In genomic region chr1:226187380-226187779, GRCh38 we compare ENCODE assay signal across 9 cellular contexts. TPM values are rescaled to one million over a fixed set of nuclear protein-coding genes. Genes with fewer than 3 reads are reported as not detected.
DNase-seq lines count a peak whose midpoint lies in the region; ATAC-seq, FAIRE-seq and TF ChIP-seq lines count a peak whose summit lies in the region.
"Had no signal": no experiment of that assay in that cellular context is flagged by ENCODE, and none has a peak within 500 bp of the region (broad histone marks: within the 10 kb centered on the region; RNA-seq: fewer than 3 reads in every experiment).

No MANE protein-coding gene starts in this region.

- H3K36me3 ChIP-seq in OCI-LY3 (replicated peaks; ENCODE audit: low read depth, low read length) (no peaks in the 10 kb centered on the region), endothelial cell of umbilical vein (ENCODE audit: control insufficient read depth in 2 of 2, extremely low read depth in 1 of 2, insufficient read depth in 2 of 2, low read length in 2 of 2) (peaks cover 0 to under 1% of the 10 kb centered on the region in 2 experiments), parathyroid adenoma (ENCODE audit: control insufficient read depth, insufficient read depth, low read length) (no peaks in the 10 kb centered on the region)

- H3K36me3 Mint-ChIP-seq in Calu3 (ENCODE audit: insufficient read depth, unreplicated experiment), result peaks cover 37% of the 10 kb centered on the region

- H3K9ac ChIP-seq in OCI-LY3 (ENCODE audit: low read length) (peak overlapping the region; percentile 88), endothelial cell of umbilical vein (replicated peaks; ENCODE audit: extremely low read depth, insufficient read depth, low read length) (no peak overlapping the region), parathyroid adenoma (no peak overlapping the region)

- H4K20me1 ChIP-seq in OCI-LY3 (ENCODE audit: insufficient read depth, low read length) (peaks cover 24% of the 10 kb centered on the region), endothelial cell of umbilical vein (replicated peaks; ENCODE audit: control insufficient read depth, extremely low read depth, insufficient read depth, low read length) (no peaks in the 10 kb centered on the region)

- no peaks in the 10 kb centered on the region for H3K9me1 ChIP-seq in endothelial cell of umbilical vein (replicated peaks; ENCODE audit: control insufficient read depth, extremely low read depth, insufficient read depth, low read length)

- H3K4me2 ChIP-seq in OCI-LY3 (ENCODE audit: low read length), result peak overlapping the region; percentile 93
- peak overlapping the region; percentile 67 for H3K4me2 ChIP-seq in endothelial cell of umbilical vein (ENCODE audit: insufficient read depth, low read length)
- peak overlapping the region; percentile 95 for H3K4me2 ChIP-seq in parathyroid adenoma (ENCODE audit: low read length)

- H3K27ac Mint-ChIP-seq in Calu3 (ENCODE audit: unreplicated experiment), result peak overlapping the region; percentile 64

- ATAC-seq in HG02938 (IDR thresholded peaks at IDR 0.05; ENCODE audit: unreplicated experiment) (no peak), HG02571 (IDR thresholded peaks at IDR 0.05; ENCODE audit: unreplicated experiment) (no peak)

- intact Hi-C loops in Calu3 (cut with micrococcal nuclease; ENCODE audit: unreplicated experiment), result loop anchor here (10.0 kb wide), 1 partner anchor 123 kb away; the partner anchor contains the start of gene H3-3A
- intact Hi-C loops in endothelial cell of umbilical vein (cut with micrococcal nuclease), result loop anchor here (5.0 kb wide), 2 partner anchors 125 to 190 kb away; partner anchors contain the start of genes H3-3A and SDE2

- peak overlapping the region; percentile 84 for H3K4me3 Mint-ChIP-seq in Calu3 (ENCODE audit: low read depth, unreplicated experiment)

- peak overlapping the region; percentile 85 for H3K4me3 ChIP-seq in OCI-LY3 (ENCODE audit: low read length)
- H3K4me3 ChIP-seq in endothelial cell of umbilical vein (replicated peaks in 1 of 3; ENCODE audit: insufficient read depth in 1 of 3, low read depth in 1 of 3, low read length in 3 of 3), result peak overlapping the region in 2 of 3 experiments; percentile 70 to 93
- H3K4me3 ChIP-seq in parathyroid adenoma (ENCODE audit: low read depth, low read length), result peak overlapping the region; percentile 93

- no peak overlapping the region for H3K27ac ChIP-seq in OCI-LY3 (ENCODE audit: low read length)
- no peak overlapping the region for H3K27ac ChIP-seq in endothelial cell of umbilical vein (ENCODE audit: insufficient read depth, low read depth, low read length)
- peak overlapping the region; percentile 91 for H3K27ac ChIP-seq in parathyroid adenoma

- dilution Hi-C loops in endothelial cell of umbilical vein (cut with MboI; ENCODE audit: extremely low pct_ligation_motif_present, low sequenced_read_pairs), result no loop called here

- H3K27me3 ChIP-seq in OCI-LY3 (ENCODE audit: low read depth, low read length), result no peaks in the 10 kb centered on the region
- no peaks in the 10 kb centered on the region for H3K27me3 ChIP-seq in endothelial cell of umbilical vein (ENCODE audit: control insufficient read depth in 2 of 2, insufficient read depth in 2 of 2, low read length in 2 of 2)
- H3K27me3 ChIP-seq in parathyroid adenoma (ENCODE audit: control insufficient read depth, insufficient read depth, low read length), result no peaks in the 10 kb centered on the region

- H2AFZ ChIP-seq in OCI-LY3 (ENCODE audit: low read depth, low read length), result no peak overlapping the region
- H2AFZ ChIP-seq in endothelial cell of umbilical vein (ENCODE audit: low read depth, low read length), result peak overlapping the region; percentile 95
- peak overlapping the region; percentile 99 for H2AFZ ChIP-seq in parathyroid adenoma

- no TSS peak for BruUV-seq in Calu3 (replicated peaks; lab: Mats Ljungman, UMichigan)
- BruUV-seq in endothelial cell of umbilical vein (replicated peaks; lab: Mats Ljungman, UMichigan), result no TSS peak

- no peaks in the 10 kb centered on the region for H3K9me3 ChIP-seq in OCI-LY3 (ENCODE audit: insufficient read depth, low read length)
- no peaks in the 10 kb centered on the region for H3K9me3 ChIP-seq in endothelial cell of umbilical vein (replicated peaks; ENCODE audit: control insufficient read depth, insufficient read depth, low read length)
- no peaks in the 10 kb centered on the region for H3K9me3 ChIP-seq in parathyroid adenoma (ENCODE audit: control insufficient read depth, low read length)

- no peaks in the 10 kb centered on the region for H3K9me3 Mint-ChIP-seq in Calu3 (ENCODE audit: low read depth, unreplicated experiment)

- H3K4me1 ChIP-seq in OCI-LY3 (ENCODE audit: low read length) (peaks cover 12% of the 10 kb centered on the region), endothelial cell of umbilical vein (ENCODE audit: control insufficient read depth, extremely low read depth, insufficient read depth, low read length) (peaks cover 12% of the 10 kb centered on the region), parathyroid adenoma (peaks cover 2% of the 10 kb centered on the region)

- no peaks in the 10 kb centered on the region for H3K27me3 Mint-ChIP-seq in Calu3 (ENCODE audit: unreplicated experiment)

- H3K79me2 ChIP-seq in OCI-LY3 (ENCODE audit: low read length) (peaks cover 39% of the 10 kb centered on the region), endothelial cell of umbilical vein (ENCODE audit: control insufficient read depth, insufficient read depth, low read length) (peaks cover 37% of the 10 kb centered on the region), parathyroid adenoma (peaks cover 20% of the 10 kb centered on the region)

- CTCF ChIA-PET in Calu3 (lab: Charles Lee) (no interaction called here), endothelial cell of umbilical vein (lab: Charles Lee) (interaction anchor here (1.0 kb wide), 1 partner anchor 10 kb away, joined by 5 read pairs; no protein-coding TSS in a partner anchor)

- TF ChIP-seq CTCF in Calu3 (IDR thresholded peaks at IDR 0.05; ENCODE audit: unreplicated experiment) (no peak), OCI-LY3 (IDR thresholded peaks at IDR 0.05; ENCODE audit: low read depth, low read length) (no peak), endothelial cell of umbilical vein (IDR thresholded peaks at IDR 0.05; ENCODE audit: extremely low read depth in 1 of 2, insufficient read depth in 1 of 2, low read depth in 1 of 2, low read length in 2 of 2) (no peak), parathyroid adenoma (IDR thresholded peaks at IDR 0.05) (no peak)

- DNase-seq in Calu3 (no peak), endothelial cell of umbilical vein (ENCODE audit: low read depth, low spot score) (no peak), UCSD-AML1 (lab: John Stamatoyannopoulos, UW; ENCODE audit: unreplicated experiment) (no peak), HuH-7.5 (ENCODE audit: low spot score) (no peak)

- FAIRE-seq in endothelial cell of umbilical vein (lab: Jason Lieb, UNC), result no peak

- POLR2A ChIA-PET in endothelial cell of umbilical vein (lab: Charles Lee), result no interaction called here

- no peak for TF ChIP-seq POLR2A in endothelial cell of umbilical vein (IDR thresholded peaks at IDR 0.05; ENCODE audit: low read depth, low read length)

- peaks cover 23% of the 10 kb centered on the region for H3K4me1 Mint-ChIP-seq in Calu3 (ENCODE audit: low read depth, unreplicated experiment)

TF ChIP-seq in endothelial cell of umbilical vein, 7 proteins besides CTCF, POLR2A, EP300 and RAD21:
- no peak for TF ChIP-seq MAX (IDR thresholded peaks at IDR 0.05; ENCODE audit: insufficient read depth, insufficient read length)
- no peak for TF ChIP-seq JUN (IDR thresholded peaks at IDR 0.05; ENCODE audit: borderline replicate concordance, insufficient read depth, insufficient read length, low read depth)
- TF ChIP-seq POLR2AphosphoS5 (IDR thresholded peaks at IDR 0.05; ENCODE audit: insufficient read depth, low read depth, low read length), result no peak
- no peak for TF ChIP-seq FOS (IDR thresholded peaks at IDR 0.05; ENCODE audit: borderline replicate concordance, insufficient read depth, low read length)
- TF ChIP-seq GATA2 (IDR thresholded peaks at IDR 0.05; ENCODE audit: insufficient read depth, insufficient read length, low read depth, low read length), result no peak
- no peak for TF ChIP-seq MYC (IDR thresholded peaks at IDR 0.05; ENCODE audit: low read depth, low read length)
- TF ChIP-seq EZH2 (IDR thresholded peaks at IDR 0.05; ENCODE audit: borderline replicate concordance, low read depth, low read length, severe bottlenecking), result no peak

RNA-seq across cellular contexts. Expression of gene ACBD3, which starts 0.8 kb away (rescaled TPM):
- total RNA-seq in Calu3 (2022), result 50.3 and 51.6 TPM in 2 replicates
- 36.4 and 37.0 TPM in 2 replicates for total RNA-seq in endothelial cell of umbilical vein
- polyA plus RNA-seq in endothelial cell of umbilical vein, result 11.6 and 12.3 TPM in 2 replicates
- 14.6 and 15.7 TPM in 2 replicates for polyA plus RNA-seq in endothelial cell of umbilical vein (2011; cell fraction: cytosol; rRNA removed)
- polyA plus RNA-seq in endothelial cell of umbilical vein (2011; cell fraction: nucleus; rRNA removed), result 11.7 and 18.5 TPM in 2 replicates
- 24.2 and 29.3 TPM in 2 replicates for polyA plus RNA-seq in endothelial cell of umbilical vein (2012)
- polyA minus RNA-seq in endothelial cell of umbilical vein, result 20.6 and 20.7 TPM in 2 replicates
- polyA minus RNA-seq in endothelial cell of umbilical vein (2011; cell fraction: cytosol; rRNA and poly(A)+ RNA removed), result 16.8 TPM
- 12.9 and 13.5 TPM in 2 replicates for polyA minus RNA-seq in endothelial cell of umbilical vein (2011; cell fraction: nucleus; rRNA and poly(A)+ RNA removed)

RNA-seq across cellular contexts. Expression of gene MIXL1, which starts 36.1 kb away (rescaled TPM):
- total RNA-seq in Calu3 (2022), result not detected in 2 replicates
- total RNA-seq in endothelial cell of umbilical vein, result 1.2 TPM in 2 replicates
- 0.58 and 0.75 TPM in 2 replicates for polyA plus RNA-seq in endothelial cell of umbilical vein
- 0.56 and 0.72 TPM in 2 replicates for polyA plus RNA-seq in endothelial cell of umbilical vein (2011; cell fraction: cytosol; rRNA removed)
- polyA plus RNA-seq in endothelial cell of umbilical vein (2011; cell fraction: nucleus; rRNA removed), result 0.14 TPM in 1 of 2 replicates, not detected in the other
- polyA plus RNA-seq in endothelial cell of umbilical vein (2012), result 0.29 and 0.46 TPM in 2 replicates
- 1.5 and 2.0 TPM in 2 replicates for polyA minus RNA-seq in endothelial cell of umbilical vein
- polyA minus RNA-seq in endothelial cell of umbilical vein (2011; cell fraction: cytosol; rRNA and poly(A)+ RNA removed), result not detected
- 0.63 and 0.82 TPM in 2 replicates for polyA minus RNA-seq in endothelial cell of umbilical vein (2011; cell fraction: nucleus; rRNA and poly(A)+ RNA removed)
- total RNA-seq: urinary bladder had no signal
